ENCODE assay signal across 11 cellular contexts in genomic region chrX:73852467-73852866, GRCh38. TPM values are rescaled to one million over a fixed set of nuclear protein-coding genes. Genes with fewer than 3 reads are reported as not detected.
DNase-seq lines count a peak whose midpoint lies in the region; ATAC-seq and FAIRE-seq lines count a peak whose summit lies in the region.
"Had no signal": no experiment of that assay in that cellular context is flagged by ENCODE, and none has a peak within 500 bp of the region (broad histone marks: within the 10 kb centered on the region; RNA-seq: fewer than 3 reads in every experiment).

TSS of gene XIST (minus strand) at chrX:73852714.

- peak within 1 kb of the TSS in 4 of 5 donors; percentile 90 to 95 (median 91) for H3K4me3 Mint-ChIP-seq in immature natural killer cell

- H3K27ac ChIP-seq in temporal lobe (ENCODE audit: low read depth, low read length), result peak within 1 kb of the TSS; percentile 90
- H3K27ac ChIP-seq: A549 had no signal

- no peak for ATAC-seq in GM21381 (IDR thresholded peaks at IDR 0.05; ENCODE audit: unreplicated experiment)
- ATAC-seq: A549 had no signal

- peak within 1 kb of the TSS in 5 of 6 donors; percentile 91 to 94 (median 93) for H3K27ac Mint-ChIP-seq in immature natural killer cell

- peaks cover 34 to 40% of the 10 kb centered on the region in 2 donors for H3K4me1 Mint-ChIP-seq in immature natural killer cell

- peak; percentile 40 for DNase-seq in activated CD8-positive, alpha-beta memory T cell treated with anti-CD3 and anti-CD28 coated beads, Interleukin-2, amount 50 U/mL, for 1 hour (ENCODE audit: extremely low read depth)
- DNase-seq in activated CD8-positive, alpha-beta memory T cell treated with anti-CD3 and anti-CD28 coated beads, Interleukin-2, amount 50 U/mL, for 48 hours, result no peak
- DNase-seq in immature natural killer cell (peak; percentile 70 to 81 (median 76)), DMS79 treated with DMSO at 0.1 percent for 48 hours (lab: John Stamatoyannopoulos, UW) (no peak)
- DNase-seq in stimulated activated CD4-positive, alpha-beta T cell treated with anti-CD3 and anti-CD28 coated beads, Interleukin-4, amount 100 ng/mL, for 1 hour, result no peak
- DNase-seq: activated effector memory CD4-positive, alpha-beta T cell treated with anti-CD3 and anti-CD28 coated beads, Interleukin-2, amount 50 U/mL, for 16 hours had no signal

- peaks cover 0 to 10% (median 9%) of the 10 kb centered on the region in 3 donors for H3K27me3 Mint-ChIP-seq in immature natural killer cell (ENCODE audit: low read depth in 3 of 3)

- H3K9me3 Mint-ChIP-seq in immature natural killer cell, result no peaks in the 10 kb centered on the region

- no peaks in the 10 kb centered on the region for H3K36me3 Mint-ChIP-seq in immature natural killer cell

- peak; percentile 48 for FAIRE-seq in TTC549 (lab: Jason Lieb, UNC)
- FAIRE-seq: A549 had no signal

RNA-seq across cellular contexts. Expression of gene XIST, which starts in this region (rescaled TPM):
- 10 to 100 TPM in 2 of 3 donors, 1 to 10 TPM in 1; 4.2 to 12.8 (median 11.0) TPM for polyA plus RNA-seq in immature natural killer cell
- 355 TPM for total RNA-seq in temporal lobe
- total RNA-seq: NCI-H460 had no signal

Comparison
In these comparisons a context has a peak if more than half of its experiments do, and no peak if none do; other contexts are left out.
1. DNase-seq: peak in activated CD8-positive, alpha-beta memory T cell treated with anti-CD3 and anti-CD28 coated beads, Interleukin-2, amount 50 U/mL, for 1 hour (single experiment) and immature natural killer cell (3 of 3); none in activated CD8-positive, alpha-beta memory T cell treated with anti-CD3 and anti-CD28 coated beads, Interleukin-2, amount 50 U/mL, for 48 hours (single experiment), stimulated activated CD4-positive, alpha-beta T cell treated with anti-CD3 and anti-CD28 coated beads, Interleukin-4, amount 100 ng/mL, for 1 hour (single experiment) and DMS79 treated with DMSO at 0.1 percent for 48 hours (single experiment).